ENCODE assay signal across 17 cellular contexts in genomic region chr1:3654549-3655281, GRCh38. TPM values are rescaled to one million over a fixed set of nuclear protein-coding genes. Genes with fewer than 3 reads are reported as not detected.
"Had no signal": no experiment of that assay in that cellular context is flagged by ENCODE, and none has a peak within 500 bp of the region (broad histone marks: within the 10 kb centered on the region; RNA-seq: fewer than 3 reads in every experiment).

No MANE protein-coding gene starts in this region.

- ATAC-seq: effector memory CD8-positive, alpha-beta T cell; foreskin keratinocyte; left colon; mucosa of descending colon; natural killer cell treated with Interleukin-12 subunit alpha and Interleukin-12 subunit beta and Interleukin-15 and Interleukin-18, amount 100 ng/mL, for 72 hours; psoas muscle; stimulated activated effector memory CD8-positive, alpha-beta T cell treated with anti-CD3 and anti-CD28 coated beads, Interleukin-12 subunit alpha, Interleukin-12 subunit beta, amount 100 ng/mL, for 72 hours had no signal

- H3K36me3 ChIP-seq: sigmoid colon, thoracic aorta had no signal

- H3K4me1 ChIP-seq: foreskin keratinocyte, psoas muscle had no signal

- H3K9me3 ChIP-seq: mucosa of descending colon, psoas muscle, sigmoid colon, thoracic aorta had no signal

- H3K27ac ChIP-seq: foreskin keratinocyte, psoas muscle, sigmoid colon, thoracic aorta had no signal

- DNase-seq: activated CD4-positive, alpha-beta T cell treated with anti-CD3 and anti-CD28 coated beads, Interleukin-2, amount 10 ng/mL, durations not matched to agents 7 days and 5 days; activated CD8-positive, alpha-beta memory T cell treated with anti-CD3 and anti-CD28 coated beads for 24 hours; activated naive CD4-positive, alpha-beta T cell treated with Interleukin-2 at 50 U/mL for 16 hours; anterior cingulate cortex; cerebellar nuclear complex; effector memory CD8-positive, alpha-beta T cell; foreskin keratinocyte; psoas muscle; sigmoid colon; stimulated activated CD4-positive, alpha-beta T cell treated with anti-CD3 and anti-CD28 coated beads, Interleukin-12 subunit alpha, Interleukin-12 subunit beta, amount 100 ng/mL, for 4 hours; stimulated activated CD4-positive, alpha-beta T cell treated with anti-CD3 and anti-CD28 coated beads, Interleukin-2, amount 100 ng/mL, for 24 hours had no signal

- H3K4me3 ChIP-seq: mucosa of descending colon, psoas muscle, sigmoid colon, thoracic aorta had no signal

RNA-seq across cellular contexts. Expression of gene TP73, which starts 2.4 kb away (rescaled TPM):
- total RNA-seq: omental fat pad, sigmoid colon, thoracic aorta had no signal
